In the genomic region with DNA sequence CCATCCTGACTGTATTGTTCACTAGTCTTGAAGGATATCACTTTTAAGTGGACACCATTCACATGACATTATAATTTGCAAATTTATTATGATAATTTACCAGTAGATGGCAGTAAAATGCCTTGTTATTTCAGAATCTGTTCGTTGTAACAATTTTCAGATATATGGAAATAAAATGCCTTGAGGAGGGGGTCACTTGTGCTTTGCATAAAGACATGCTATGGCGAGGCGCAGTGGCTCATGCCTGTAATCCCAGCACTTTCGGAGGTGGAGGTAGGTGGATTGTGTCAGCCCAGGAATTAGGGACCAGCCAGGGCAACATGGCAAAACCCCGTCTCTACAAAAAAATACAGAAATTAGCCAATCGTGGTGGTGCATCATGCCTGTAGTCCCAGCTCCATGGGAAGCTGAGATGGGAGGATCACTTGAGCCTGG, we compare ENCODE assay signal across 8 cellular contexts. TPM values are rescaled to one million over a fixed set of nuclear protein-coding genes. Genes with fewer than 3 reads are reported as not detected.
A peak's percentile ranks its signal among the peaks of the same experiment; 100 is the strongest.
DNase-seq lines count a peak whose midpoint lies in the region; ATAC-seq and TF ChIP-seq lines count a peak whose summit lies in the region.

No MANE protein-coding gene starts in this region.

- ATAC-seq in lower lobe of right lung: peak in 1 of 2 donors; percentile 45
- no peak for ATAC-seq in GM21526 (IDR thresholded peaks at IDR 0.05; ENCODE audit: low FRiP score, unreplicated experiment)

- no peaks in the 10 kb centered on the region for H3K4me1 ChIP-seq in lower lobe of right lung

- DNase-seq in AG08396 (ENCODE audit: low spot score): peak; percentile 37
- DNase-seq in GM13976 (ENCODE audit: low spot score): peak; percentile 51
- peak; percentile 72 for DNase-seq in NCI-H2171 treated with DMSO at 0.1 percent for 48 hours (lab: John Stamatoyannopoulos, UW)
- no peak for DNase-seq in brain microvascular endothelial cell
- DNase-seq in lower lobe of right lung: no peak
- no peak for DNase-seq in activated CD4-positive, alpha-beta T cell treated with anti-CD3 and anti-CD28 coated beads, Interleukin-2, amount 10 ng/mL, durations not matched to agents 24 days and 14 days
- no peak for DNase-seq in mesenteric fat pad (ENCODE audit: low spot score)

- no peaks in the 10 kb centered on the region for H3K36me3 Mint-ChIP-seq in activated CD4-positive, alpha-beta T cell treated with anti-CD3 and anti-CD28 coated beads, Interleukin-2, amount 10 ng/mL, durations not matched to agents 24 days and 14 days (ENCODE audit: low read depth)

- intact Hi-C loops in lower lobe of right lung (cut with DNase I): no loop called here
- intact Hi-C loops in activated CD4-positive, alpha-beta T cell treated with anti-CD3 and anti-CD28 coated beads, Interleukin-2, amount 10 ng/mL, durations not matched to agents 24 days and 14 days (cut with micrococcal nuclease): loop anchor here (1.0 to 2.0 kb wide), 2 partner anchors 120 to 374 kb away; a partner anchor contains a TSS

- peaks cover 35% of the 10 kb centered on the region for H3K27me3 Mint-ChIP-seq in activated CD4-positive, alpha-beta T cell treated with anti-CD3 and anti-CD28 coated beads, Interleukin-2, amount 10 ng/mL, durations not matched to agents 24 days and 14 days

- H3K36me3 ChIP-seq in brain microvascular endothelial cell (replicated peaks) (no peaks in the 10 kb centered on the region), lower lobe of right lung (no peaks in the 10 kb centered on the region)

- H3K27me3 ChIP-seq in brain microvascular endothelial cell (replicated peaks) (peaks cover 6% of the 10 kb centered on the region), lower lobe of right lung (ENCODE audit: low read depth) (no peaks in the 10 kb centered on the region)

- no peak overlapping the region for H3K27ac Mint-ChIP-seq in activated CD4-positive, alpha-beta T cell treated with anti-CD3 and anti-CD28 coated beads, Interleukin-2, amount 10 ng/mL, durations not matched to agents 24 days and 14 days

- H3K27ac ChIP-seq in brain microvascular endothelial cell (no peak overlapping the region), lower lobe of right lung (no peak overlapping the region)

- in situ Hi-C loops in GM13976 (cut with MboI; ENCODE audit: low sequenced_read_pairs, unreplicated experiment): loop anchor here (25.0 kb wide), 1 partner anchor 378 kb away; no protein-coding TSS in a partner anchor
- in situ Hi-C loops in brain microvascular endothelial cell (cut with HindIII; ENCODE audit: low pct_ligation_motif_present, low sequenced_read_pairs): no loop called here

- H3K4me1 Mint-ChIP-seq in activated CD4-positive, alpha-beta T cell treated with anti-CD3 and anti-CD28 coated beads, Interleukin-2, amount 10 ng/mL, durations not matched to agents 24 days and 14 days: peaks cover 2% of the 10 kb centered on the region

- no peak overlapping the region for H3K4me3 ChIP-seq in brain microvascular endothelial cell (ENCODE audit: low read depth, low read length)
- H3K4me3 ChIP-seq in lower lobe of right lung: no peak overlapping the region

- TF ChIP-seq CTCF in GM13976 (IDR thresholded peaks at IDR 0.05; ENCODE audit: borderline replicate concordance, control extremely low read depth, extremely low read depth, insufficient read depth, missing control alignments) (peak; percentile 29), brain microvascular endothelial cell (IDR thresholded peaks at IDR 0.05; ENCODE audit: low read depth, low read length, missing control alignments) (peak; percentile 19), lower lobe of right lung (IDR thresholded peaks at IDR 0.05) (peak; percentile 47)

- H3K9me3 ChIP-seq in lower lobe of right lung: no peaks in the 10 kb centered on the region

- no peaks in the 10 kb centered on the region for H3K9me3 Mint-ChIP-seq in activated CD4-positive, alpha-beta T cell treated with anti-CD3 and anti-CD28 coated beads, Interleukin-2, amount 10 ng/mL, durations not matched to agents 24 days and 14 days

- no peak overlapping the region for H3K4me3 Mint-ChIP-seq in activated CD4-positive, alpha-beta T cell treated with anti-CD3 and anti-CD28 coated beads, Interleukin-2, amount 10 ng/mL, durations not matched to agents 24 days and 14 days

RNA-seq across cellular contexts. Expression of a gene that starts 9.0 kb away (rescaled TPM):
- total RNA-seq in lower lobe of right lung: 27.1 TPM
- total RNA-seq in activated CD4-positive, alpha-beta T cell treated with anti-CD3 and anti-CD28 coated beads, Interleukin-2, amount 10 ng/mL, durations not matched to agents 24 days and 14 days: 25.1 and 26.8 TPM in 2 replicates
- 24.4 TPM for total RNA-seq in mesenteric fat pad

RNA-seq across cellular contexts. Expression of a gene that starts 38.2 kb away (rescaled TPM):
- total RNA-seq in lower lobe of right lung (24.0 TPM), mesenteric fat pad (15.6 TPM)
- total RNA-seq in activated CD4-positive, alpha-beta T cell treated with anti-CD3 and anti-CD28 coated beads, Interleukin-2, amount 10 ng/mL, durations not matched to agents 24 days and 14 days: 12.8 and 14.8 TPM in 2 replicates

RNA-seq across cellular contexts. Expression of a gene that starts 41.9 kb away (rescaled TPM):
- total RNA-seq in lower lobe of right lung: 131 TPM
- 44.8 and 54.4 TPM in 2 replicates for total RNA-seq in activated CD4-positive, alpha-beta T cell treated with anti-CD3 and anti-CD28 coated beads, Interleukin-2, amount 10 ng/mL, durations not matched to agents 24 days and 14 days
- total RNA-seq in mesenteric fat pad: 127 TPM

Comparison
In these comparisons a context has a peak if more than half of its experiments do, and no peak if none do; other contexts are left out.
1. DNase-seq: peak in AG08396 (single experiment), GM13976 (single experiment) and NCI-H2171 treated with DMSO at 0.1 percent for 48 hours (single experiment); none in brain microvascular endothelial cell (single experiment), lower lobe of right lung (single experiment), activated CD4-positive, alpha-beta T cell treated with anti-CD3 and anti-CD28 coated beads, Interleukin-2, amount 10 ng/mL, durations not matched to agents 24 days and 14 days (single experiment) and mesenteric fat pad (single experiment).
2. Peak in every context shown above with its lines, with median percentiles within 50 percentile points of each other: CTCF ChIP-seq.